In the genomic region with DNA sequence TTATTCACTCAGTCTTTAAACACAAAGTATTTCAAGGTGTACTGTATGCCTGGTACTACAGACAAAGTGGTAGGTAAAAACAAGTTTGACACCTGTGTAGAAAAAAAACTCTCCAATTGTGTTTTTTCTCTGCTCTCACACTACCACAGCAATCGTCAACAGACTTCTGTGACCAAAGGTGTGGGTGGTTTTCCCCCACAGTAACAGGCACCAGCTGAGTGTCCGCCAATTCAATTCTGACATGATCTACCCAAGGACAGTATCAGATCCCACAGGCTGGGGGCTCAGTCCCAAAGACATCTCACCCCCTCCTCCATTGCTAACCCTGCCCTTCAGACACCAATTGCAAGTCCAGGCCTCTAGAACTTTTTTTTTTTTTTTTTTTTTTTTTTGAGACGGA, we compare ENCODE assay signal across 21 cellular contexts.
"Had no signal": no experiment of that assay in that cellular context is flagged by ENCODE, and none has a peak within 500 bp of the region (broad histone marks: within the 10 kb centered on the region; RNA-seq: fewer than 3 reads in every experiment).

No MANE protein-coding gene starts in this region.

- H3K27me3 Mint-ChIP-seq: naive B cell had no signal

- H3K4me1 ChIP-seq: foreskin keratinocyte, right atrium auricular region, suprapubic skin, thyroid gland, upper lobe of left lung, uterus had no signal

- H3K4me3 Mint-ChIP-seq: endodermal cell, naive B cell, neural crest cell had no signal

- DNase-seq: cortex of kidney; endodermal cell; erythroblast; foreskin keratinocyte; kidney; left colon; left ventricle myocardium superior; mesendoderm; naive B cell; sigmoid colon; stimulated activated CD4-positive, alpha-beta T cell treated with anti-CD3 and anti-CD28 coated beads, Interleukin-2, amount 100 ng/mL, for 24 hours; stimulated activated CD4-positive, alpha-beta T cell treated with anti-CD3 and anti-CD28 coated beads, Interleukin-4, amount 100 ng/mL, for 4 hours; stimulated activated naive CD4-positive, alpha-beta T cell; thyroid gland; uterus had no signal

- H3K27ac Mint-ChIP-seq: endodermal cell, naive B cell had no signal

- H3K4me3 ChIP-seq: lung, right atrium auricular region, sigmoid colon, skin epidermis, suprapubic skin, thyroid gland, upper lobe of left lung, uterus had no signal

- H3K27me3 ChIP-seq: foreskin keratinocyte, right atrium auricular region, sigmoid colon, suprapubic skin, thyroid gland, upper lobe of left lung, uterus had no signal

- H3K4me1 Mint-ChIP-seq: endodermal cell, naive B cell had no signal

- H3K9me3 ChIP-seq: right atrium auricular region, sigmoid colon, suprapubic skin, thyroid gland, upper lobe of left lung, uterus had no signal

- ATAC-seq: foreskin keratinocyte, left colon, left ventricle myocardium superior had no signal

- H3K36me3 ChIP-seq: right atrium auricular region, sigmoid colon, suprapubic skin, thyroid gland, upper lobe of left lung, uterus had no signal

- H3K27ac ChIP-seq: foreskin keratinocyte, right atrium auricular region, sigmoid colon, skin epidermis, suprapubic skin, thyroid gland, upper lobe of left lung, uterus had no signal
